ENCODE assay signal across 24 cellular contexts in the genomic region with DNA sequence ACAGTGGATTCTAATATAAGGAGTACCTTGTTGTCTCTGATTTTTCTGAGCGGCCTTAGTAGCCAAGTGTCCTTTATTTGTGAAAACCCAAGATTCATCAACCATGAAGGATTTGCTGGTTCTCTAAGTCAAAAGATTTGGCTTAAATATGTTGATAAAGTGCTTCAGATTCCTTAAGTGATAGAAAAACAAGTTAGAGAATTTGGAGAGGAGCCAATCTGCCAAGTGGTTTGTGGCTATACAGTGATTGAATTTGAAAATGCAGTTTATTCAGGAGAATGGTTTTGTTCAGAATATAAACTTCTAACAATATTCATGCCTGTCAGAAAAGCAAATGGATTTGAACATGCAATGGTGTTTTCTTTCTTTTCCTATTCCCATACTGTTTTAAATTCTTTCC. TPM values are rescaled to one million over a fixed set of nuclear protein-coding genes. Genes with fewer than 3 reads are reported as not detected.
A peak's percentile ranks its signal among the peaks of the same experiment; 100 is the strongest.
DNase-seq lines count a peak whose midpoint lies in the region; ATAC-seq and TF ChIP-seq lines count a peak whose summit lies in the region.
"Had no signal": no experiment of that assay in that cellular context is flagged by ENCODE, and none has a peak within 500 bp of the region (broad histone marks: within the 10 kb centered on the region; RNA-seq: fewer than 3 reads in every experiment).

No MANE protein-coding gene starts in this region.

- H3K4me3 ChIP-seq in SK-N-SH (ENCODE audit: low read depth in 2 of 2, low read length in 1 of 2) (no peak overlapping the region), astrocyte of the cerebellum (ENCODE audit: low read depth, low read length) (no peak overlapping the region)
- H3K4me3 ChIP-seq: body of pancreas, colonic mucosa, esophagus muscularis mucosa, lung, neural progenitor cell, upper lobe of left lung had no signal

- H3K79me2 ChIP-seq in SK-N-SH (ENCODE audit: insufficient read depth): no peaks in the 10 kb centered on the region

- TF ChIP-seq EP300 in SK-N-SH (IDR thresholded peaks at IDR 0.05; ENCODE audit: borderline replicate concordance in 1 of 2, low read depth in 1 of 2, low read length in 1 of 2): no peak

- H3K9ac ChIP-seq in SK-N-SH: no peak overlapping the region
- H3K9ac ChIP-seq: neural progenitor cell had no signal

- no peak for DNase-seq in SK-N-SH
- peak; percentile 73 for DNase-seq in astrocyte of the cerebellum (ENCODE audit: low read depth)
- peak; percentile 79 for DNase-seq in iris pigment epithelial cell (ENCODE audit: low read depth)
- no peak for DNase-seq in stimulated activated CD4-positive, alpha-beta T cell treated with anti-CD3 and anti-CD28 coated beads, Interleukin-2, amount 100 ng/mL, for 48 hours
- DNase-seq in mesenteric fat pad (ENCODE audit: low spot score): no peak
- DNase-seq: activated CD4-positive, alpha-beta T cell treated with anti-CD3 and anti-CD28 coated beads, Interleukin-2, amount 50 U/mL, for 1 hour; body of pancreas; colonic mucosa; effector memory CD8-positive, alpha-beta T cell; H7; KG1; NCI-H1694 treated with DMSO at 0.1 percent for 48 hours; NCI-H226; NCI-H774; posterior cingulate gyrus; upper lobe of left lung; WERI-Rb-1 had no signal

- no peaks in the 10 kb centered on the region for H3K9me2 ChIP-seq in SK-N-SH

- ATAC-seq in SK-N-SH treated with all-trans-retinoic acid at 6 μM for 48 hours (peak; percentile 56; the same call in 2 of the 3 replicates), GM21528 (IDR thresholded peaks at IDR 0.05; ENCODE audit: low FRiP score, unreplicated experiment) (no peak), GM18498 (IDR thresholded peaks at IDR 0.05; ENCODE audit: unreplicated experiment) (no peak)
- ATAC-seq: activated T-helper 17 cell treated with anti-CD3 and anti-CD28 coated beads, Interleukin-2, amount 50 U/mL, for 72 hours; body of pancreas; effector memory CD8-positive, alpha-beta T cell had no signal

- CTCF ChIA-PET in SK-N-SH (lab: Yijun Ruan, JAX): no interaction called here

- no peaks in the 10 kb centered on the region for H3K27me3 ChIP-seq in SK-N-SH (ENCODE audit: insufficient read depth)
- H3K27me3 ChIP-seq: body of pancreas, colonic mucosa, esophagus muscularis mucosa, neural progenitor cell, upper lobe of left lung had no signal

- no peak for TF ChIP-seq CTCF in SK-N-SH (IDR thresholded peaks at IDR 0.05)
- no peak for TF ChIP-seq CTCF in astrocyte of the cerebellum (IDR thresholded peaks at IDR 0.05; ENCODE audit: low read depth, low read length, missing control alignments)

- in situ Hi-C loops in astrocyte of the cerebellum (cut with HindIII; ENCODE audit: low sequenced_read_pairs): no loop called here

- no peaks in the 10 kb centered on the region for H3K9me3 ChIP-seq in SK-N-SH
- H3K9me3 ChIP-seq: body of pancreas, colonic mucosa, esophagus muscularis mucosa, upper lobe of left lung had no signal

- H3K36me3 ChIP-seq in SK-N-SH (replicated peaks in 1 of 2; ENCODE audit: control insufficient read depth in 1 of 2, insufficient read depth in 2 of 2, low read length in 1 of 2): peaks cover 0 to 3% of the 10 kb centered on the region in 2 experiments
- H3K36me3 ChIP-seq: colonic mucosa, esophagus muscularis mucosa, neural progenitor cell, upper lobe of left lung, WERI-Rb-1 had no signal

- H3K4me1 ChIP-seq in SK-N-SH (ENCODE audit: control insufficient read depth in 1 of 2, insufficient read depth in 2 of 2, low read depth in 1 of 2, low read length in 1 of 2): no peaks in the 10 kb centered on the region
- H3K4me1 ChIP-seq: body of pancreas, colonic mucosa, neural progenitor cell, upper lobe of left lung had no signal

- H4K20me1 ChIP-seq in SK-N-SH (ENCODE audit: insufficient read depth): no peaks in the 10 kb centered on the region

- H3F3A ChIP-seq in SK-N-SH (replicated peaks; ENCODE audit: insufficient read depth): no peaks in the 10 kb centered on the region

- TF ChIP-seq RAD21 in SK-N-SH (IDR thresholded peaks at IDR 0.05; ENCODE audit: low read length): no peak

- WGBS in SK-N-SH (ENCODE audit: low lambda C conversion rate): 95% methylated on average over 1 of the region's 1 CpG

- POLR2A ChIA-PET in SK-N-SH (lab: Yijun Ruan, JAX): no interaction called here

- H2AFZ ChIP-seq in SK-N-SH (ENCODE audit: low read depth): no peak overlapping the region
- H2AFZ ChIP-seq: neural progenitor cell had no signal

- H3K27ac ChIP-seq in SK-N-SH (ENCODE audit: low read depth in 2 of 2, low read length in 1 of 2): no peak overlapping the region
- H3K27ac ChIP-seq: body of pancreas, colonic mucosa, esophagus muscularis mucosa, neural progenitor cell, upper lobe of left lung, WERI-Rb-1 had no signal

- H3K4me2 ChIP-seq in SK-N-SH: no peak overlapping the region
- H3K4me2 ChIP-seq: neural progenitor cell had no signal

TF ChIP-seq in SK-N-SH treated with all-trans-retinoic acid at 6 μM for 48 hours, 23 proteins besides CTCF, POLR2A, EP300 and RAD21:
- TF ChIP-seq ISL1 (CRISPR knock-in tag; IDR thresholded peaks at IDR 0.05) (peak; percentile 55), CSDC2 (CRISPR knock-in tag; IDR thresholded peaks at IDR 0.05) (no peak)

TF ChIP-seq in SK-N-SH, 30 proteins besides CTCF, POLR2A, EP300 and RAD21:
- no peak for TF ChIP-seq FOSL2 (IDR thresholded peaks at IDR 0.05; ENCODE audit: borderline replicate concordance, low read depth)
- no peak for TF ChIP-seq FOXJ3 (CRISPR knock-in tag; IDR thresholded peaks at IDR 0.05)
- TF ChIP-seq FOXM1 (IDR thresholded peaks at IDR 0.05; ENCODE audit: low read depth): no peak
- TF ChIP-seq TAF1 (IDR thresholded peaks at IDR 0.05; ENCODE audit: borderline replicate concordance, low read depth, low read length): no peak
- no peak for TF ChIP-seq TEAD4 (IDR thresholded peaks at IDR 0.05; ENCODE audit: borderline replicate concordance, insufficient read depth)
- TF ChIP-seq SIN3A (IDR thresholded peaks at IDR 0.05; ENCODE audit: borderline replicate concordance, low read depth, low read length): no peak
- no peak for TF ChIP-seq EZH2phosphoT487 (IDR thresholded peaks at IDR 0.05; ENCODE audit: borderline replicate concordance, low read depth)

RNA-seq across cellular contexts. Expression of gene CAP2, which starts 54.8 kb away (rescaled TPM):
- 8.5 and 10.0 TPM in 2 replicates for polyA plus RNA-seq in SK-N-SH (2012; rRNA removed)
- polyA plus RNA-seq in SK-N-SH (2012; cell fraction: cytosol; rRNA removed): 9.2 and 9.8 TPM in 2 replicates
- polyA plus RNA-seq in SK-N-SH (2012; cell fraction: nucleus; rRNA removed): 6.8 and 10.9 TPM in 2 replicates
- total RNA-seq in mesenteric fat pad: 9.3 TPM
- total RNA-seq: activated T-helper 17 cell treated with anti-CD3 and anti-CD28 coated beads, Interleukin-2, amount 50 U/mL, for 72 hours had no signal

Comparison
In these comparisons a context has a peak if more than half of its experiments do, and no peak if none do; other contexts are left out.
1. DNase-seq: peak in astrocyte of the cerebellum (single experiment) and iris pigment epithelial cell (single experiment); none in SK-N-SH (single experiment), stimulated activated CD4-positive, alpha-beta T cell treated with anti-CD3 and anti-CD28 coated beads, Interleukin-2, amount 100 ng/mL, for 48 hours (0 of 2) and mesenteric fat pad (single experiment).